Comparison of ENCODE assay signal across 12 cellular contexts in the genomic region with DNA sequence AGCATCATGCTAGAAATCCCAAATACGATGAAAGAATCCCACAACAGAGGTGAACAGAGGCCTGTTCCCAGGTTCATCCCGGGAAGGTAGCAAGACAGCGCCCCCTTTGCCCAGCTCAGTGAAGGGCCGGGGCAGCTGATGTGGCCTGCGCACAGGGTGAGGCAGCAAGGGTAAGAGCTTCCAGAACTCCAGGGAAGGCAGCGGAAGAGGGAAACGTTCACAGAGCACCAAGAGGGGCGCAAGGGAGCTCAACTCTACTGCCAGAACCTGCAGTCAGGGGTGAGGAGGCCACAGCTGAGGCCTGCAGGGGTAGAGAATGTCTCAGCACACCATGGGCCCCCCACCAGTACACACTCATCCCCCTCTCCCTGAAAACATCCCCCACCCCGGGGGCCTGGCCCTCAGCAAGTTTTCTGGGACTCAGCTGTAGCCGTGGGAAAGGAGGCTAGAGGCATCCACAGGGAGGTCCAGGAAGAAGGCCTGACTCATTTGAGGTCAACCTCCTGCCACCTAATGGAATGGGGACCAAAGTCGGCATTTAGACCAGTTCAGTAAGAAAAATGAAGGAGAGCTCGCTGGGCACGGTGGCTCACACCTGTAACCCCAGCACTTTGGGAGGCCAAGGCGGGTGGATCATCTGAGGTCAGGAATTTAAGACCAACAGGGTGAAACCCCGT.
DNase-seq lines count a peak whose midpoint lies in the region; ATAC-seq and TF ChIP-seq lines count a peak whose summit lies in the region.
"Had no signal": no experiment of that assay in that cellular context is flagged by ENCODE, and none has a peak within 500 bp of the region (broad histone marks: within the 10 kb centered on the region; RNA-seq: fewer than 3 reads in every experiment).

No MANE protein-coding gene starts in this region.

- ATAC-seq in SK-N-SH treated with all-trans-retinoic acid at 6 μM for 48 hours, result peak; percentile 39
- ATAC-seq in foreskin keratinocyte, result no peak

- CTCF ChIA-PET in A673 (lab: Charles Lee), result interaction anchor here (0.6 to 0.9 kb wide), 2 partner anchors 143 to 1952 kb away, joined by 3 read pairs; no protein-coding TSS in a partner anchor

- H3K4me3 Mint-ChIP-seq in activated CD4-positive, alpha-beta T cell treated with anti-CD3 and anti-CD28 coated beads, Interleukin-2, amount 10 ng/mL, durations not matched to agents 24 days and 14 days, result no peak overlapping the region
- H3K4me3 Mint-ChIP-seq: CD4-positive, alpha-beta T cell had no signal

- peak; percentile 54 for TF ChIP-seq CTCF in A673 (conservative IDR thresholded peaks at IDR 0.05; ENCODE audit: low read depth, low read length)
- TF ChIP-seq CTCF in GM12875 (IDR thresholded peaks at IDR 0.05; ENCODE audit: borderline replicate concordance, insufficient read depth, low read depth, low read length), result peak; percentile 27; the same call in 1 of the 2 replicates
- peak; percentile 53 for TF ChIP-seq CTCF in foreskin keratinocyte (conservative IDR thresholded peaks at IDR 0.05)
- no peak for TF ChIP-seq CTCF in thyroid gland (IDR thresholded peaks at IDR 0.05)

- 87 to 91% methylated on average over 14 to 15 of the region's 15 CpGs for WGBS in thyroid gland, 2 donors

- no peak overlapping the region for H3K27ac Mint-ChIP-seq in activated CD4-positive, alpha-beta T cell treated with anti-CD3 and anti-CD28 coated beads, Interleukin-2, amount 10 ng/mL, durations not matched to agents 24 days and 14 days
- H3K27ac Mint-ChIP-seq: CD4-positive, alpha-beta T cell had no signal

- H3K4me1 Mint-ChIP-seq in activated CD4-positive, alpha-beta T cell treated with anti-CD3 and anti-CD28 coated beads, Interleukin-2, amount 10 ng/mL, durations not matched to agents 24 days and 14 days, result no peaks in the 10 kb centered on the region

- no peaks in the 10 kb centered on the region for H3K9me3 Mint-ChIP-seq in activated CD4-positive, alpha-beta T cell treated with anti-CD3 and anti-CD28 coated beads, Interleukin-2, amount 10 ng/mL, durations not matched to agents 24 days and 14 days
- H3K9me3 Mint-ChIP-seq: CD4-positive, alpha-beta T cell had no signal

- H3K36me3 ChIP-seq in A673 (ENCODE audit: insufficient read depth, low read length, poor library complexity, severe bottlenecking) (no peaks in the 10 kb centered on the region), thyroid gland (no peaks in the 10 kb centered on the region)

- H3K9me3 ChIP-seq in A673 (ENCODE audit: low read depth, low read length, poor library complexity, severe bottlenecking) (no peaks in the 10 kb centered on the region), thyroid gland (no peaks in the 10 kb centered on the region)

- H3K27me3 Mint-ChIP-seq in activated CD4-positive, alpha-beta T cell treated with anti-CD3 and anti-CD28 coated beads, Interleukin-2, amount 10 ng/mL, durations not matched to agents 24 days and 14 days, result peaks cover 4% of the 10 kb centered on the region
- H3K27me3 Mint-ChIP-seq: CD4-positive, alpha-beta T cell had no signal

- no TSS peak for BruUV-seq in A673 (replicated peaks; lab: Mats Ljungman, UMichigan)

- H3K27ac ChIP-seq in A673 (ENCODE audit: low read depth, low read length, poor library complexity, severe bottlenecking) (no peak overlapping the region), foreskin keratinocyte (peak overlapping the region; percentile 82), thyroid gland (no peak overlapping the region)
- H3K27ac ChIP-seq: HL-60, SK-N-MC had no signal

- no peaks in the 10 kb centered on the region for H3K36me3 Mint-ChIP-seq in activated CD4-positive, alpha-beta T cell treated with anti-CD3 and anti-CD28 coated beads, Interleukin-2, amount 10 ng/mL, durations not matched to agents 24 days and 14 days (ENCODE audit: low read depth)

- DNase-seq in A673 (ENCODE audit: low spot score), result peak; percentile 25
- no peak for DNase-seq in foreskin keratinocyte
- DNase-seq in activated CD4-positive, alpha-beta T cell treated with anti-CD3 and anti-CD28 coated beads for 4 hours, result no peak
- no peak for DNase-seq in thyroid gland
- no peak for DNase-seq in activated CD4-positive, alpha-beta T cell treated with anti-CD3 and anti-CD28 coated beads, Interleukin-2, amount 10 ng/mL, durations not matched to agents 24 days and 14 days
- DNase-seq in C1 segment of cervical spinal cord (lab: John Stamatoyannopoulos, UW), result no peak
- DNase-seq: CD4-positive, alpha-beta T cell; NCI-H1694 had no signal

- intact Hi-C loops in A673 (cut with micrococcal nuclease; ENCODE audit: unreplicated experiment), result no loop called here
- intact Hi-C loops in thyroid gland (cut with DNase I), result no loop called here
- intact Hi-C loops in activated CD4-positive, alpha-beta T cell treated with anti-CD3 and anti-CD28 coated beads, Interleukin-2, amount 10 ng/mL, durations not matched to agents 24 days and 14 days (cut with micrococcal nuclease), result no loop called here

- TF ChIP-seq POLR2A in thyroid gland (IDR thresholded peaks at IDR 0.05), result no peak

- peaks cover 10% of the 10 kb centered on the region for H3K4me1 ChIP-seq in A673 (ENCODE audit: insufficient read depth, low read length, poor library complexity, severe bottlenecking)
- peaks cover 26% of the 10 kb centered on the region for H3K4me1 ChIP-seq in foreskin keratinocyte
- H3K4me1 ChIP-seq in thyroid gland, result peaks cover 0 to 16% of the 10 kb centered on the region in 2 donors

- POLR2A ChIA-PET in A673 (lab: Charles Lee; ENCODE audit: low non-redundant PET), result no interaction called here

- H3K4me3 ChIP-seq in A673 (ENCODE audit: low read depth, low read length, poor library complexity, severe bottlenecking) (no peak overlapping the region), GM12875 (ENCODE audit: low read depth, low read length) (no peak overlapping the region), thyroid gland (replicated peaks in 1 of 3) (no peak overlapping the region)
- H3K4me3 ChIP-seq: SK-N-MC had no signal

- H3K27me3 ChIP-seq in A673 (replicated peaks; ENCODE audit: insufficient read depth, low read depth, low read length, poor library complexity) (no peaks in the 10 kb centered on the region), foreskin keratinocyte (no peaks in the 10 kb centered on the region), thyroid gland (no peaks in the 10 kb centered on the region)

TF ChIP-seq in SK-N-SH treated with all-trans-retinoic acid at 6 μM for 48 hours, 23 proteins besides CTCF, POLR2A, EP300 and RAD21:
- TF ChIP-seq TOX (CRISPR knock-in tag; IDR thresholded peaks at IDR 0.05; ENCODE audit: borderline replicate concordance) (no peak), ZNF70 (CRISPR knock-in tag; IDR thresholded peaks at IDR 0.05) (no peak), CSDC2 (CRISPR knock-in tag; IDR thresholded peaks at IDR 0.05) (no peak), ZC3H10 (CRISPR knock-in tag; IDR thresholded peaks at IDR 0.05) (no peak)

Comparison
In these comparisons a context has a peak if more than half of its experiments do, and no peak if none do; other contexts are left out.
1. CTCF ChIP-seq: peak in A673 (single experiment), GM12875 (single experiment) and foreskin keratinocyte (single experiment); none in thyroid gland (0 of 6).